In genomic region chr4:36665985-36666384, GRCh38 we compare ENCODE assay signal across 24 cellular contexts.
"Had no signal": no experiment of that assay in that cellular context is flagged by ENCODE, and none has a peak within 500 bp of the region (broad histone marks: within the 10 kb centered on the region; RNA-seq: fewer than 3 reads in every experiment).

No MANE protein-coding gene starts in this region.

- H3K27ac Mint-ChIP-seq: activated B cell treated with CpG ODN at 0.5 μM for 24 hours; activated CD4-positive, alpha-beta memory T cell treated with anti-CD3 and anti-CD28 coated beads for 36 hours; activated CD4-positive, alpha-beta T cell treated with anti-CD3 and anti-CD28 coated beads, Interleukin-2, amount 10 ng/mL, durations not matched to agents 7 days and 5 days; activated naive CD4-positive, alpha-beta T cell treated with anti-CD3 and anti-CD28 coated beads for 36 hours; activated naive CD8-positive, alpha-beta T cell; activated T-helper 17 cell treated with anti-CD3 and anti-CD28 coated beads, Interleukin-2, amount 50 U/mL, for 72 hours; brain; T-helper 1 cell treated with Interleukin-12 subunit alpha and Interleukin-12 subunit beta and Interleukin-4 antibody, amounts not matched to agents 30 μg/mL and 1 μg/mL, for 36 hours had no signal

- H3K27me3 Mint-ChIP-seq: activated B cell treated with CpG ODN at 0.5 μM for 24 hours; activated CD4-positive, alpha-beta memory T cell treated with anti-CD3 and anti-CD28 coated beads for 36 hours; activated CD4-positive, alpha-beta T cell treated with anti-CD3 and anti-CD28 coated beads, Interleukin-2, amount 10 ng/mL, durations not matched to agents 7 days and 5 days; activated naive CD8-positive, alpha-beta T cell; central memory CD8-positive, alpha-beta T cell had no signal

- DNase-seq: activated B cell treated with CpG ODN at 0.5 μM for 24 hours; activated CD4-positive, alpha-beta memory T cell treated with anti-CD3 and anti-CD28 coated beads for 36 hours; activated CD4-positive, alpha-beta T cell treated with anti-CD3 and anti-CD28 coated beads for 1 hour; activated CD4-positive, alpha-beta T cell treated with anti-CD3 and anti-CD28 coated beads, Interleukin-2, amount 10 ng/mL, durations not matched to agents 7 days and 5 days; activated CD8-positive, alpha-beta memory T cell treated with anti-CD3 and anti-CD28 coated beads for 24 hours; activated gamma-delta T cell; activated naive CD4-positive, alpha-beta T cell treated with anti-CD3 and anti-CD28 coated beads for 36 hours; activated T-cell treated with anti-CD3 and anti-CD28 coated beads, Interleukin-2, amount 50 U/mL, for 48 hours; amygdala; cortex of kidney; MM.1S; NCI-H1105; NCI-H1436; NCI-H1694 treated with DMSO at 0.1 percent for 48 hours; NCI-H2029 treated with DMSO at 0.1 percent for 48 hours; NCI-H510A treated with DMSO at 0.1 percent for 48 hours; NCI-H69; PC-3; SHP77 treated with DMSO at 0.1 percent for 48 hours had no signal

- ATAC-seq: activated T-helper 17 cell treated with anti-CD3 and anti-CD28 coated beads, Interleukin-2, amount 50 U/mL, for 72 hours; PC-3 had no signal

- H3K4me1 Mint-ChIP-seq: activated B cell treated with CpG ODN at 0.5 μM for 24 hours; activated CD4-positive, alpha-beta T cell treated with anti-CD3 and anti-CD28 coated beads, Interleukin-2, amount 10 ng/mL, durations not matched to agents 7 days and 5 days; activated T-helper 17 cell treated with anti-CD3 and anti-CD28 coated beads, Interleukin-2, amount 50 U/mL, for 72 hours; brain; central memory CD8-positive, alpha-beta T cell had no signal

- H3K4me3 Mint-ChIP-seq: activated B cell treated with CpG ODN at 0.5 μM for 24 hours; activated CD4-positive, alpha-beta memory T cell treated with anti-CD3 and anti-CD28 coated beads for 36 hours; activated CD4-positive, alpha-beta T cell treated with anti-CD3 and anti-CD28 coated beads, Interleukin-2, amount 10 ng/mL, durations not matched to agents 7 days and 5 days; activated naive CD4-positive, alpha-beta T cell treated with anti-CD3 and anti-CD28 coated beads for 36 hours; activated naive CD8-positive, alpha-beta T cell; activated T-helper 17 cell treated with anti-CD3 and anti-CD28 coated beads, Interleukin-2, amount 50 U/mL, for 72 hours; brain; central memory CD8-positive, alpha-beta T cell; T-helper 1 cell treated with Interleukin-12 subunit alpha and Interleukin-12 subunit beta and Interleukin-4 antibody, amounts not matched to agents 30 μg/mL and 1 μg/mL, for 36 hours had no signal

- H3K9me3 Mint-ChIP-seq: activated CD4-positive, alpha-beta memory T cell treated with anti-CD3 and anti-CD28 coated beads for 36 hours; activated CD4-positive, alpha-beta T cell treated with anti-CD3 and anti-CD28 coated beads, Interleukin-2, amount 10 ng/mL, durations not matched to agents 7 days and 5 days; activated naive CD4-positive, alpha-beta T cell treated with anti-CD3 and anti-CD28 coated beads for 36 hours; T-helper 1 cell treated with Interleukin-12 subunit alpha and Interleukin-12 subunit beta and Interleukin-4 antibody, amounts not matched to agents 30 μg/mL and 1 μg/mL, for 36 hours had no signal

- H3K36me3 Mint-ChIP-seq: activated CD4-positive, alpha-beta memory T cell treated with anti-CD3 and anti-CD28 coated beads for 36 hours; activated naive CD8-positive, alpha-beta T cell; brain had no signal
